37 cellular contexts compared by ENCODE assay signal in the genomic region with DNA sequence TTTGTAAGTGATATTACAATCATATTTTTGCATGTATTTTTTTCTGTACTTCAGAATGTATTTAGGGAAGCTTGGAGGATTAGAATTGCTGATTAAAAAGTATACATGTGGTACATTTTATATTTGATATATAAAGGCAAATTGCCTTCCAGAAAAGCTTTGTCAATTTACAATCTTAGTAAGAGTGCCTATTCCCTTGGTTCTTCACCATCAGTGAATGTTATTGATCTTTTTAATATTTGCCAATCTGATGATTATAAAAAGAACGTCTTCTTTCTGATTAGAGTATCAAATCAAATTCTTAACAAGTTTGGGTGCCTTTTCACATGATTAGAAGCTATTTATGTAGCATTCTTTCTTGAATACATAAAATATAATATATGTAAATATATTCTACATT. TPM values are rescaled to one million over a fixed set of nuclear protein-coding genes. Genes with fewer than 3 reads are reported as not detected.
"Had no signal": no experiment of that assay in that cellular context is flagged by ENCODE, and none has a peak within 500 bp of the region (broad histone marks: within the 10 kb centered on the region; RNA-seq: fewer than 3 reads in every experiment).

No MANE protein-coding gene starts in this region.

- H3K27me3 ChIP-seq: MG63 had no signal

- H3K4me3 ChIP-seq: MG63 had no signal

- H3K36me3 ChIP-seq: MG63 had no signal

- DNase-seq: Kasumi-1, MG63, MM.1S, MV-4-11, NCI-H1048, NCI-H1092, NCI-H1092 treated with DMSO at 0.1 percent for 48 hours, NCI-H1105, NCI-H1105 treated with DMSO at 0.1 percent for 48 hours, NCI-H1417, NCI-H1417 treated with DMSO at 0.1 percent for 48 hours, NCI-H1436, NCI-H1436 treated with DMSO at 0.1 percent for 48 hours, NCI-H146, NCI-H1694, NCI-H1694 treated with DMSO at 0.1 percent for 48 hours, NCI-H187, NCI-H187 treated with DMSO at 0.1 percent for 48 hours, NCI-H1930, NCI-H2029, NCI-H2029 treated with DMSO at 0.1 percent for 48 hours, NCI-H2081, NCI-H2081 treated with DMSO at 0.1 percent for 48 hours, NCI-H2107, NCI-H2171, NCI-H2171 treated with DMSO at 0.1 percent for 48 hours, NCI-H2227 treated with DMSO at 0.1 percent for 48 hours, NCI-H226, NCI-H345, NCI-H446, NCI-H446 treated with DMSO at 0.1 percent for 48 hours, NCI-H510A, NCI-H510A treated with DMSO at 0.1 percent for 48 hours, NCI-H524, NCI-H524 treated with DMSO at 0.1 percent for 48 hours had no signal

RNA-seq across cellular contexts. Expression of gene WDR49, which starts 9.1 kb away (rescaled TPM):
- total RNA-seq: LHCN-M2, M059J had no signal
